22 cellular contexts compared by ENCODE assay signal in genomic region chr12:40648519-40648918, GRCh38. TPM values are rescaled to one million over a fixed set of nuclear protein-coding genes. Genes with fewer than 3 reads are reported as not detected.
DNase-seq lines count a peak whose midpoint lies in the region; ATAC-seq and TF ChIP-seq lines count a peak whose summit lies in the region.
"Had no signal": no experiment of that assay in that cellular context is flagged by ENCODE, and none has a peak within 500 bp of the region (broad histone marks: within the 10 kb centered on the region; RNA-seq: fewer than 3 reads in every experiment).

No MANE protein-coding gene starts in this region.

- H3K27ac Mint-ChIP-seq in mesothelial cell of epicardium, result peak overlapping the region; percentile 75
- H3K27ac Mint-ChIP-seq: CD14-positive monocyte; CD4-positive, alpha-beta T cell; CD8-positive, alpha-beta memory T cell; HFFc6 had no signal

- H3K27me3 ChIP-seq in SK-N-SH (ENCODE audit: insufficient read depth) (no peaks in the 10 kb centered on the region), left ventricle myocardium inferior (ENCODE audit: low read depth) (no peaks in the 10 kb centered on the region)
- H3K27me3 ChIP-seq: BE2C; BLaER1 treated with 17β-estradiol and CSF1 and Interleukin-3, amounts not matched to agents 10 nM and 100 nM had no signal

- no peaks in the 10 kb centered on the region for H3K9me3 ChIP-seq in SK-N-SH
- H3K9me3 ChIP-seq in left ventricle myocardium inferior (replicated peaks), result peaks cover 30% of the 10 kb centered on the region
- H3K9me3 ChIP-seq: BE2C, HAP-1 had no signal

- whole genome bisulfite sequencing in SK-N-SH (ENCODE audit: low lambda C conversion rate), result 30% methylated on average over 1 of the region's 1 CpG

- no peak overlapping the region for H3K4me3 Mint-ChIP-seq in mesothelial cell of epicardium
- H3K4me3 Mint-ChIP-seq: CD14-positive monocyte; CD4-positive, alpha-beta T cell; HFFc6 had no signal

- peaks cover 4% of the 10 kb centered on the region for H3K9me3 Mint-ChIP-seq in mesothelial cell of epicardium
- H3K9me3 Mint-ChIP-seq: CD4-positive, alpha-beta T cell had no signal

- no peaks in the 10 kb centered on the region for H3F3A ChIP-seq in SK-N-SH (replicated peaks; ENCODE audit: insufficient read depth)

- H3K4me2 ChIP-seq in SK-N-SH, result no peak overlapping the region
- H3K4me2 ChIP-seq: BLaER1 treated with 17β-estradiol and CSF1 and Interleukin-3, amounts not matched to agents 10 nM and 100 nM had no signal

- no peaks in the 10 kb centered on the region for H4K20me1 ChIP-seq in SK-N-SH (ENCODE audit: insufficient read depth)
- H4K20me1 ChIP-seq: BLaER1 treated with 17β-estradiol and CSF1 and Interleukin-3, amounts not matched to agents 10 nM and 100 nM had no signal

- CTCF ChIA-PET in SK-N-SH (lab: Yijun Ruan, JAX), result interaction anchor here (0.6 kb wide), 1 partner anchor 263 kb away, joined by 3 read pairs; no protein-coding TSS in a partner anchor

- TF ChIP-seq EP300 in SK-N-SH (IDR thresholded peaks at IDR 0.05; ENCODE audit: borderline replicate concordance in 1 of 2, low read depth in 1 of 2, low read length in 1 of 2), result no peak

- no peaks in the 10 kb centered on the region; a peak in 1 of 4 replicates for H3K4me1 ChIP-seq in SK-N-SH (ENCODE audit: control insufficient read depth in 1 of 2, insufficient read depth in 2 of 2, low read depth in 1 of 2, low read length in 1 of 2)
- no peaks in the 10 kb centered on the region for H3K4me1 ChIP-seq in left ventricle myocardium inferior
- H3K4me1 ChIP-seq: BLaER1 treated with 17β-estradiol and CSF1 and Interleukin-3, amounts not matched to agents 10 nM and 100 nM; HAP-1 had no signal

- TF ChIP-seq RAD21 in SK-N-SH (IDR thresholded peaks at IDR 0.05; ENCODE audit: low read length), result no peak

- POLR2A ChIA-PET in SK-N-SH (lab: Yijun Ruan, JAX), result no interaction called here

- no peaks in the 10 kb centered on the region for H3K27me3 Mint-ChIP-seq in mesothelial cell of epicardium (ENCODE audit: low read depth)
- H3K27me3 Mint-ChIP-seq: CD4-positive, alpha-beta T cell; CD8-positive, alpha-beta memory T cell had no signal

- no peaks in the 10 kb centered on the region for H3K36me3 ChIP-seq in SK-N-SH (replicated peaks in 1 of 2; ENCODE audit: control insufficient read depth in 1 of 2, insufficient read depth in 2 of 2, low read length in 1 of 2)
- no peaks in the 10 kb centered on the region for H3K36me3 ChIP-seq in left ventricle myocardium inferior
- H3K36me3 ChIP-seq: BE2C; BLaER1 treated with 17β-estradiol and CSF1 and Interleukin-3, amounts not matched to agents 10 nM and 100 nM; HAP-1 had no signal

- H3K36me3 Mint-ChIP-seq in mesothelial cell of epicardium, result no peaks in the 10 kb centered on the region
- H3K36me3 Mint-ChIP-seq: CD14-positive monocyte; CD8-positive, alpha-beta memory T cell had no signal

- peaks cover 42% of the 10 kb centered on the region for H3K4me1 Mint-ChIP-seq in mesothelial cell of epicardium
- H3K4me1 Mint-ChIP-seq: CD14-positive monocyte; CD8-positive, alpha-beta memory T cell had no signal

- H2AFZ ChIP-seq in SK-N-SH (ENCODE audit: low read depth), result no peak overlapping the region

- H3K79me2 ChIP-seq in SK-N-SH (ENCODE audit: insufficient read depth), result no peaks in the 10 kb centered on the region

- intact Hi-C loops in left ventricle myocardium inferior (cut with micrococcal nuclease), result no loop called here

- no peak for ATAC-seq in SK-N-SH treated with all-trans-retinoic acid at 6 μM for 48 hours
- no peak for ATAC-seq in GM21825 (IDR thresholded peaks at IDR 0.05; ENCODE audit: unreplicated experiment)
- ATAC-seq: GM12878 had no signal

- no peak overlapping the region for H3K27ac ChIP-seq in SK-N-SH (ENCODE audit: low read depth in 2 of 2, low read length in 1 of 2)
- no peak overlapping the region for H3K27ac ChIP-seq in left ventricle myocardium inferior (replicated peaks)
- H3K27ac ChIP-seq: BLaER1 treated with 17β-estradiol and CSF1 and Interleukin-3, amounts not matched to agents 10 nM and 100 nM had no signal

- H3K4me3 ChIP-seq in SK-N-SH (ENCODE audit: low read depth in 2 of 2, low read length in 1 of 2) (no peak overlapping the region), left ventricle myocardium inferior (no peak overlapping the region)
- H3K4me3 ChIP-seq: BLaER1 treated with 17β-estradiol and CSF1 and Interleukin-3, amounts not matched to agents 10 nM and 100 nM; GM12878; HAP-1 had no signal

- TF ChIP-seq CTCF in SK-N-SH (IDR thresholded peaks at IDR 0.05), result no peak
- TF ChIP-seq CTCF in mesothelial cell of epicardium (IDR thresholded peaks at IDR 0.05; ENCODE audit: unreplicated experiment), result no peak
- TF ChIP-seq CTCF in left ventricle myocardium inferior (IDR thresholded peaks at IDR 0.05; ENCODE audit: borderline replicate concordance), result no peak

- H3K9me2 ChIP-seq in SK-N-SH, result no peaks in the 10 kb centered on the region

- no peak overlapping the region for H3K9ac ChIP-seq in SK-N-SH
- H3K9ac ChIP-seq: BLaER1 treated with 17β-estradiol and CSF1 and Interleukin-3, amounts not matched to agents 10 nM and 100 nM had no signal

- DNase-seq in SK-N-SH (no peak), SK-N-DZ (ENCODE audit: low spot score) (peak; percentile 64), mesothelial cell of epicardium (ENCODE audit: low spot score in 2 of 2, unreplicated experiment in 2 of 2) (no peak), left ventricle myocardium inferior (no peak), SHP77 (lab: John Stamatoyannopoulos, UW) (no peak)
- DNase-seq: ACHN; AML-193; BE2C; CD4-positive, alpha-beta T cell; CD8-positive, alpha-beta memory T cell; DMS 273 treated with DMSO at 0.1 percent for 48 hours; DMS79; EL; GDM1; GOT3; HFFc6 had no signal

TF ChIP-seq in SK-N-SH treated with all-trans-retinoic acid at 6 μM for 48 hours, 23 proteins besides CTCF, POLR2A, EP300 and RAD21:
- TF ChIP-seq GLIS3 (CRISPR knock-in tag; IDR thresholded peaks at IDR 0.05) (0 out of 2 replicates have a peak, but pooled peaks have one; percentile 38), ISL1 (CRISPR knock-in tag; IDR thresholded peaks at IDR 0.05) (peak; percentile 71), ZNF70 (CRISPR knock-in tag; IDR thresholded peaks at IDR 0.05) (no peak), ZFP3 (CRISPR knock-in tag; IDR thresholded peaks at IDR 0.05) (no peak)

TF ChIP-seq in SK-N-SH, 30 proteins besides CTCF, POLR2A, EP300 and RAD21 (continues in another document):
- TF ChIP-seq TEAD4 (IDR thresholded peaks at IDR 0.05; ENCODE audit: borderline replicate concordance, insufficient read depth), result no peak
- TF ChIP-seq USF1 (IDR thresholded peaks at IDR 0.05; ENCODE audit: borderline replicate concordance, low read depth), result no peak
- TF ChIP-seq GATA2 (CRISPR knock-in tag; IDR thresholded peaks at IDR 0.05), result no peak
- TF ChIP-seq USF2 (IDR thresholded peaks at IDR 0.05; ENCODE audit: borderline replicate concordance, low read depth, low read length), result no peak
- TF ChIP-seq ZBTB33 (IDR thresholded peaks at IDR 0.05; ENCODE audit: borderline replicate concordance, low read depth), result no peak
- TF ChIP-seq RXRA (IDR thresholded peaks at IDR 0.05; ENCODE audit: borderline replicate concordance, low read depth), result no peak
- no peak for TF ChIP-seq RFX5 (IDR thresholded peaks at IDR 0.05; ENCODE audit: low read length)
- no peak for TF ChIP-seq MAX (IDR thresholded peaks at IDR 0.05; ENCODE audit: low read depth)

RNA-seq across cellular contexts. Expression of gene CNTN1, which starts 43.7 kb away (rescaled TPM):
- 0.13 and 0.96 TPM in 2 replicates for polyA plus RNA-seq in SK-N-SH (2012; rRNA removed)
- polyA plus RNA-seq in SK-N-SH (2012; cell fraction: cytosol; rRNA removed), result 0.99 and 1.4 TPM in 2 replicates
- 0.12 and 0.31 TPM in 2 replicates for polyA plus RNA-seq in SK-N-SH (2012; cell fraction: nucleus; rRNA removed)
- 284 and 302 TPM in 2 replicates for polyA plus RNA-seq in SK-N-DZ (2014; cell fraction: cytosol; rRNA removed)
- polyA plus RNA-seq in SK-N-DZ (2014; cell fraction: nucleus; rRNA removed), result 98.1 and 114 TPM in 2 replicates
- total RNA-seq in mesothelial cell of epicardium, result 17.8 to 22.4 TPM (median 20.7 TPM) in 3 replicates
- total RNA-seq in left ventricle myocardium inferior, result 0.11 TPM
- total RNA-seq: CD4-positive, alpha-beta T cell; CD8-positive, alpha-beta memory T cell; HFFc6 had no signal
- polyA plus RNA-seq: CD14-positive monocyte; CD8-positive, alpha-beta memory T cell had no signal

Comparison
In these comparisons a context has a peak if more than half of its experiments do, and no peak if none do; other contexts are left out.
1. RNA of gene CNTN1, which starts 43.7 kb away (total RNA-seq): 17.8 to 22.4 TPM in mesothelial cell of epicardium; 0.11 TPM in left ventricle myocardium inferior (single experiment); every median in the first group is over 10 times any median in the second.